ENCODE assay signal across 8 cellular contexts in genomic region chr6:148367418-148368024, GRCh38. TPM values are rescaled to one million over a fixed set of nuclear protein-coding genes. Genes with fewer than 3 reads are reported as not detected.
A peak's percentile ranks its signal among the peaks of the same experiment; 100 is the strongest.
DNase-seq lines count a peak whose midpoint lies in the region; ATAC-seq and TF ChIP-seq lines count a peak whose summit lies in the region.

No MANE protein-coding gene starts in this region.

- H3K4me3 Mint-ChIP-seq in MCF 10A (ENCODE audit: unreplicated experiment), result no peak overlapping the region
- no peak overlapping the region for H3K4me3 Mint-ChIP-seq in glutamatergic neuron (ENCODE audit: unreplicated experiment)

- H3K4me1 Mint-ChIP-seq in MCF 10A (ENCODE audit: insufficient read depth, unreplicated experiment) (peaks cover 28% of the 10 kb centered on the region), glutamatergic neuron (ENCODE audit: low read depth, unreplicated experiment) (peaks cover 2% of the 10 kb centered on the region)

- POLR2A ChIA-PET in AG04450 (lab: Yijun Ruan, JAX), result no interaction called here
- POLR2A ChIA-PET in MCF 10A (lab: Yijun Ruan, JAX), result interaction anchor here (0.6 to 2.6 kb wide), 7 partner anchors 10 to 116 kb away, joined by 3 to 10 read pairs (median 3); partner anchors contain the start of gene SASH1

- no peak overlapping the region for H3K4me3 ChIP-seq in AG04450 (ENCODE audit: low read depth, low read length)
- H3K4me3 ChIP-seq in right lobe of liver, result no peak overlapping the region

- no peak for TF ChIP-seq POLR2A in right lobe of liver (IDR thresholded peaks at IDR 0.05)

- H3K27me3 ChIP-seq in AG04450 (ENCODE audit: control insufficient read depth, insufficient read depth, low read length) (no peaks in the 10 kb centered on the region), right lobe of liver (no peaks in the 10 kb centered on the region)

- H3K27ac Mint-ChIP-seq in MCF 10A (ENCODE audit: low read depth, unreplicated experiment), result no peak overlapping the region
- no peak overlapping the region for H3K27ac Mint-ChIP-seq in glutamatergic neuron (ENCODE audit: unreplicated experiment)

- no peaks in the 10 kb centered on the region for H3K36me3 ChIP-seq in right lobe of liver

- H3K4me1 ChIP-seq in right lobe of liver, result no peaks in the 10 kb centered on the region

- 23% methylated on average over 7 of the region's 11 CpGs for WGBS in right lobe of liver (ENCODE audit: insufficient coverage, low coverage, low lambda C conversion rate, missing lambda C conversion rate)

- ATAC-seq in right lobe of liver (peak; percentile 78 to 88 (median 84)), GM21390 (IDR thresholded peaks at IDR 0.05; ENCODE audit: unreplicated experiment) (no peak)

- intact Hi-C loops in MCF 10A (cut with micrococcal nuclease), result loop anchor here (5.0 kb wide), 1 partner anchor 35 kb away; no protein-coding TSS in a partner anchor
- intact Hi-C loops in right lobe of liver (cut with DNase I), result no loop called here

- BruUV-seq in MCF 10A (replicated peaks; lab: Mats Ljungman, UMichigan), result no TSS peak

- CTCF ChIA-PET in AG04450 (lab: Charles Lee), result interaction anchor here (0.7 to 1.0 kb wide), 2 partner anchors 57 to 190 kb away, joined by 3 to 4 read pairs; no protein-coding TSS in a partner anchor
- CTCF ChIA-PET in MCF 10A (lab: Yijun Ruan, JAX), result interaction anchor here (1.0 kb wide), 1 partner anchor 21 kb away, joined by 3 read pairs; no protein-coding TSS in a partner anchor

- no peak overlapping the region for H3K27ac ChIP-seq in AG04450 (ENCODE audit: low read depth, low read length)
- H3K27ac ChIP-seq in right lobe of liver, result peak overlapping the region; percentile 24 to 56 (median 36)

- TF ChIP-seq CTCF in AG04450 (IDR thresholded peaks at IDR 0.05; ENCODE audit: low read depth, low read length), result no peak
- TF ChIP-seq CTCF in MCF 10A (IDR thresholded peaks at IDR 0.05; ENCODE audit: unreplicated experiment), result no peak
- no peak for TF ChIP-seq CTCF in right lobe of liver (IDR thresholded peaks at IDR 0.05)
- no peak for TF ChIP-seq CTCF in glutamatergic neuron (IDR thresholded peaks at IDR 0.05; ENCODE audit: partially characterized antibody, unreplicated experiment)

- peaks cover 6% of the 10 kb centered on the region for H3K36me3 Mint-ChIP-seq in MCF 10A (ENCODE audit: insufficient read depth, unreplicated experiment)
- H3K36me3 Mint-ChIP-seq in glutamatergic neuron (ENCODE audit: unreplicated experiment), result no peaks in the 10 kb centered on the region

- DNase-seq in AG04450 (ENCODE audit: low read depth, low spot score) (peak; percentile 38), HK-2 (ENCODE audit: unreplicated experiment) (peak; percentile 15), MCF 10A (ENCODE audit: unreplicated experiment) (peak; percentile 51), right lobe of liver (peak; percentile 51 to 64 (median 62)), GOT3 (lab: John Stamatoyannopoulos, UW) (no peak), foreskin melanocyte (no peak), glutamatergic neuron (no peak)

- H3K9me3 ChIP-seq in AG04450 (ENCODE audit: control insufficient read depth, insufficient read depth, low read length) (no peaks in the 10 kb centered on the region), right lobe of liver (no peaks in the 10 kb centered on the region)

- H3K27me3 Mint-ChIP-seq in MCF 10A (ENCODE audit: insufficient read depth, unreplicated experiment) (no peaks in the 10 kb centered on the region), glutamatergic neuron (ENCODE audit: unreplicated experiment) (peaks cover 3% of the 10 kb centered on the region)

- no peaks in the 10 kb centered on the region for H3K9me3 Mint-ChIP-seq in MCF 10A (ENCODE audit: unreplicated experiment)
- H3K9me3 Mint-ChIP-seq in glutamatergic neuron (ENCODE audit: unreplicated experiment), result peaks cover 1% of the 10 kb centered on the region

RNA-seq across cellular contexts. Expression of gene SASH1, which starts 24.9 kb away (rescaled TPM):
- polyA plus RNA-seq in AG04450 (2011; rRNA removed), result 26.6 and 27.0 TPM in 2 replicates
- polyA minus RNA-seq in AG04450 (2011; rRNA and poly(A)+ RNA removed), result 65.3 and 69.5 TPM in 2 replicates
- total RNA-seq in MCF 10A (2022), result 16.7 and 18.4 TPM in 2 replicates
- total RNA-seq in right lobe of liver, result 10 to 100 TPM; 12.0 to 19.0 (median 15.8) TPM
- 5.0 TPM for total RNA-seq in glutamatergic neuron (ENCODE audit: unreplicated experiment)

Comparison
In these comparisons a context has a peak if more than half of its experiments do, and no peak if none do; other contexts are left out.
1. DNase-seq: peak in AG04450 (single experiment), HK-2 (single experiment), MCF 10A (single experiment) and right lobe of liver (3 of 3); none in GOT3 (single experiment), foreskin melanocyte (single experiment) and glutamatergic neuron (single experiment).